ENCODE assay signal across 6 cellular contexts in genomic region chr15:74052271-74053260, GRCh38. TPM values are rescaled to one million over a fixed set of nuclear protein-coding genes. Genes with fewer than 3 reads are reported as not detected.
"Had no signal": no experiment of that assay in that cellular context is flagged by ENCODE, and none has a peak within 500 bp of the region (broad histone marks: within the 10 kb centered on the region; RNA-seq: fewer than 3 reads in every experiment).

No MANE protein-coding gene starts in this region.

RNA-seq across cellular contexts. Expression of gene GOLGA6A, which starts 29.8 kb away (rescaled TPM):
- total RNA-seq: activated naive CD8-positive, alpha-beta T cell treated with anti-CD3 and anti-CD28 coated beads for 36 hours; activated T-helper 1 cell treated with anti-CD3 and anti-CD28 coated beads, Interleukin-12 subunit alpha, Interleukin-12 subunit beta, Interleukin-2, Interleukin-4 antibody, amounts not matched to agents 30 ng/mL and 10 ng/mL and 1 ng/mL, durations not matched to agents 14 hours and 24 hours and 36 hours; bronchial epithelial cell; fibroblast of villous mesenchyme; Right ventricle myocardium inferior; ureter had no signal
